8 cellular contexts compared by ENCODE assay signal in genomic region chr11:1628506-1629325, GRCh38. TPM values are rescaled to one million over a fixed set of nuclear protein-coding genes. Genes with fewer than 3 reads are reported as not detected.
DNase-seq lines count a peak whose midpoint lies in the region; TF ChIP-seq lines count a peak whose summit lies in the region.

No MANE protein-coding gene starts in this region.

- DNase-seq in GM13977 (ENCODE audit: low spot score) = peak; percentile 87
- DNase-seq in Peyer's patch = peak; percentile 36 to 79 (median 75)
- DNase-seq in activated T-helper 9 cell treated with anti-CD3 and anti-CD28 coated beads, Interleukin-2, amount 50 U/mL, for 16 hours (ENCODE audit: low read depth) = peak; percentile 43
- peak; percentile 19 for DNase-seq in foreskin melanocyte
- peak; percentile 28 to 95 (median 71) for DNase-seq in posterior cingulate gyrus
- DNase-seq in ureter (ENCODE audit: low spot score) = peak; percentile 58
- no peak for DNase-seq in NCI-H2227 treated with DMSO at 0.1 percent for 48 hours (lab: John Stamatoyannopoulos, UW)

- in situ Hi-C loops in GM13977 (cut with MboI; ENCODE audit: low pct_unique_long_range_greater_than_20kb, low sequenced_read_pairs, unreplicated experiment) = no loop called here

- H3K36me3 ChIP-seq in Peyer's patch = no peaks in the 10 kb centered on the region

- H3K4me1 ChIP-seq in Peyer's patch = no peaks in the 10 kb centered on the region

- no peak for TF ChIP-seq POLR2A in Peyer's patch (IDR thresholded peaks at IDR 0.05)

- H3K27ac ChIP-seq in 22Rv1 (no peak overlapping the region), Peyer's patch (no peak overlapping the region)

- no peak overlapping the region for H3K4me3 ChIP-seq in Peyer's patch

- H3K9me3 ChIP-seq in Peyer's patch = no peaks in the 10 kb centered on the region

- H3K27me3 ChIP-seq in Peyer's patch = no peaks in the 10 kb centered on the region

- TF ChIP-seq CTCF in 22Rv1 (IDR thresholded peaks at IDR 0.05) (peak; percentile 97), GM13977 (IDR thresholded peaks at IDR 0.05; ENCODE audit: extremely low read depth, insufficient read depth, missing control alignments) (peak; percentile 89), Peyer's patch (IDR thresholded peaks at IDR 0.05) (peak; percentile 75 to 86 (median 83))

- intact Hi-C loops in posterior cingulate gyrus (cut with DNase I) = no loop called here

RNA-seq across cellular contexts. Expression of gene KRTAP5-5, which starts 0.9 kb away (rescaled TPM):
- total RNA-seq in Peyer's patch = not detected
- total RNA-seq in ureter = not detected

RNA-seq across cellular contexts. Expression of gene KRTAP5-4, which starts 6.8 kb away (rescaled TPM):
- total RNA-seq in Peyer's patch (not detected), ureter (not detected)

RNA-seq across cellular contexts. Expression of gene KRTAP5-3, which starts 20.5 kb away (rescaled TPM):
- total RNA-seq in Peyer's patch (not detected), ureter (not detected)

RNA-seq across cellular contexts. Expression of gene KRTAP5-2, which starts 30.6 kb away (rescaled TPM):
- total RNA-seq in Peyer's patch (not detected), ureter (not detected)

RNA-seq across cellular contexts. Expression of gene KRTAP5-1, which starts 43.6 kb away (rescaled TPM):
- not detected for total RNA-seq in Peyer's patch
- total RNA-seq in ureter = not detected
